9 cellular contexts compared by ENCODE assay signal in genomic region chr14:105364100-105364708, GRCh38. TPM values are rescaled to one million over a fixed set of nuclear protein-coding genes. Genes with fewer than 3 reads are reported as not detected.
A peak's percentile ranks its signal among the peaks of the same experiment; 100 is the strongest.
DNase-seq lines count a peak whose midpoint lies in the region; ATAC-seq, FAIRE-seq and TF ChIP-seq lines count a peak whose summit lies in the region.
"Had no signal": no experiment of that assay in that cellular context is flagged by ENCODE, and none has a peak within 500 bp of the region (broad histone marks: within the 10 kb centered on the region; RNA-seq: fewer than 3 reads in every experiment).

No MANE protein-coding gene starts in this region.

- peaks cover 22 to 29% of the 10 kb centered on the region in 2 donors for H3K36me3 ChIP-seq in ascending aorta

- no peaks in the 10 kb centered on the region for H3K9me3 ChIP-seq in ascending aorta

- no peaks in the 10 kb centered on the region for H3K36me3 Mint-ChIP-seq in T-helper 2 cell treated with Interferon-gamma antibody and Interleukin-4, amounts not matched to agents 5 μg/mL and 100 μg/mL, for 36 hours (ENCODE audit: low read depth)

- no peak for ATAC-seq in GM21737 (IDR thresholded peaks at IDR 0.05; ENCODE audit: unreplicated experiment)
- ATAC-seq in HG03280 (IDR thresholded peaks at IDR 0.05; ENCODE audit: unreplicated experiment): no peak
- ATAC-seq in GM21529 (IDR thresholded peaks at IDR 0.05; ENCODE audit: unreplicated experiment): no peak

- peak overlapping the region; percentile 21 for H3K4me3 Mint-ChIP-seq in T-helper 2 cell treated with Interferon-gamma antibody and Interleukin-4, amounts not matched to agents 5 μg/mL and 100 μg/mL, for 36 hours

- H3K27me3 ChIP-seq in ascending aorta: no peaks in the 10 kb centered on the region

- intact Hi-C loops in ascending aorta (cut with DNase I): no loop called here

- H3K27ac Mint-ChIP-seq in T-helper 2 cell treated with Interferon-gamma antibody and Interleukin-4, amounts not matched to agents 5 μg/mL and 100 μg/mL, for 36 hours: no peak overlapping the region

- no peak for TF ChIP-seq CTCF in ascending aorta (IDR thresholded peaks at IDR 0.05)

- H3K27ac ChIP-seq in ascending aorta: no peak overlapping the region

- H3K9me3 Mint-ChIP-seq in T-helper 2 cell treated with Interferon-gamma antibody and Interleukin-4, amounts not matched to agents 5 μg/mL and 100 μg/mL, for 36 hours: no peaks in the 10 kb centered on the region

- no peaks in the 10 kb centered on the region for H3K27me3 Mint-ChIP-seq in T-helper 2 cell treated with Interferon-gamma antibody and Interleukin-4, amounts not matched to agents 5 μg/mL and 100 μg/mL, for 36 hours (ENCODE audit: low read depth)

- H3K4me1 Mint-ChIP-seq in T-helper 2 cell treated with Interferon-gamma antibody and Interleukin-4, amounts not matched to agents 5 μg/mL and 100 μg/mL, for 36 hours (ENCODE audit: low read depth): no peaks in the 10 kb centered on the region

- H3K4me1 ChIP-seq in ascending aorta: no peaks in the 10 kb centered on the region

- DNase-seq in GM18507 (ENCODE audit: extremely low spot score, insufficient read length, low read depth) (peak; percentile 26), ascending aorta (ENCODE audit: low spot score in 2 of 2) (no peak)
- DNase-seq in T-helper 2 cell treated with Interferon-gamma antibody and Interleukin-4, amounts not matched to agents 5 μg/mL and 100 μg/mL, for 36 hours (ENCODE audit: low spot score): no peak
- peak; percentile 58 for DNase-seq in effector CD8-positive, alpha-beta T cell (lab: John Stamatoyannopoulos, UW)
- DNase-seq in stimulated activated CD4-positive, alpha-beta T cell treated with anti-CD3 and anti-CD28 coated beads, Interleukin-4, amount 100 ng/mL, for 1 hour: peak; percentile 41

- no peak for FAIRE-seq in GM18507 (lab: Jason Lieb, UNC)

- peak overlapping the region in 1 of 2 donors; percentile 37 for H3K4me3 ChIP-seq in ascending aorta

RNA-seq across cellular contexts. Expression of gene TEX22, which starts 34.1 kb away (rescaled TPM):
- total RNA-seq in ascending aorta: not detected
- total RNA-seq: M059J had no signal

RNA-seq across cellular contexts. Expression of gene PACS2, which starts 49.7 kb away (rescaled TPM):
- total RNA-seq in ascending aorta: 153 TPM

RNA-seq across cellular contexts. Expression of gene MTA1, which starts 55.4 kb away (rescaled TPM):
- total RNA-seq in ascending aorta: 118 TPM

Comparison
In these comparisons a context has a peak if more than half of its experiments do, and no peak if none do; other contexts are left out.
1. DNase-seq: peak in GM18507 (single experiment), effector CD8-positive, alpha-beta T cell (single experiment) and stimulated activated CD4-positive, alpha-beta T cell treated with anti-CD3 and anti-CD28 coated beads, Interleukin-4, amount 100 ng/mL, for 1 hour (single experiment); none in T-helper 2 cell treated with Interferon-gamma antibody and Interleukin-4, amounts not matched to agents 5 μg/mL and 100 μg/mL, for 36 hours (single experiment) and ascending aorta (0 of 2).